Comparison of ENCODE assay signal across 29 cellular contexts in the genomic region with DNA sequence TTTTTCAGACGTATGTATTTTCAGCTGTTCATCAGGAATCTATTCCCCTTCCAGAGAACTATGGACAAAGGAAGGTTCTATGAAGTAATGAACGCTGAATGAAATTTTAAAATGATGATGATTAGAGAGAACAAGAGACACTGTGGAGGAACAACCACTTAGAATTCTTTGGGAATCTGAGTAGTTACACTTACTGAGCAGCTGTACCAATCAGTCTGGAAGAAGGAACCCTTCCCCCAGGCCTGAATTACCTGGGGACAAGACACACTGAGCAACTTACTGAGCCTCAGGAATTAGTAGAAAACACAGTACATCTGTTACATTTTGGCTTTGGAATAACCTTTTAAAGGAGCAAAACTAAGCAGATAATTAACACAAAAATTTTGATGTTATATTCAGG. TPM values are rescaled to one million over a fixed set of nuclear protein-coding genes. Genes with fewer than 3 reads are reported as not detected.
"Had no signal": no experiment of that assay in that cellular context is flagged by ENCODE, and none has a peak within 500 bp of the region (broad histone marks: within the 10 kb centered on the region; RNA-seq: fewer than 3 reads in every experiment).

No MANE protein-coding gene starts in this region.

- H3K36me3 Mint-ChIP-seq: activated naive CD4-positive, alpha-beta T cell treated with anti-CD3 and anti-CD28 coated beads, Interleukin-2, amount 50 U/mL, for 24 hours; WTC11 had no signal

- H3K9me3 Mint-ChIP-seq: activated naive CD4-positive, alpha-beta T cell treated with anti-CD3 and anti-CD28 coated beads, Interleukin-2, amount 50 U/mL, for 24 hours; T-helper 1 cell treated with Interleukin-12 subunit alpha and Interleukin-12 subunit beta and Interleukin-4 antibody, amounts not matched to agents 30 μg/mL and 1 μg/mL, for 36 hours; WTC11 had no signal

- H3K9me3 ChIP-seq: Peyer's patch, SJSA1 had no signal

- ATAC-seq: activated CD8-positive, alpha-beta T cell treated with anti-CD3 and anti-CD28 coated beads, Interleukin-2, amount 10 ng/mL, durations not matched to agents 7 days and 5 days; SK-N-SH treated with all-trans-retinoic acid at 6 μM for 48 hours; WTC11 had no signal

- H3K4me1 Mint-ChIP-seq: activated naive CD4-positive, alpha-beta T cell treated with anti-CD3 and anti-CD28 coated beads, Interleukin-2, amount 50 U/mL, for 24 hours; WTC11 had no signal

- H3K27ac ChIP-seq: Peyer's patch, RWPE1, SJSA1 had no signal

- H3K4me3 ChIP-seq: Peyer's patch, SJSA1 had no signal

- H3K4me1 ChIP-seq: Peyer's patch, SJSA1 had no signal

- H3K27me3 ChIP-seq: Peyer's patch, SJSA1 had no signal

- H3K4me3 Mint-ChIP-seq: activated CD8-positive, alpha-beta T cell treated with anti-CD3 and anti-CD28 coated beads, Interleukin-2, amount 10 ng/mL, durations not matched to agents 7 days and 5 days; activated naive CD4-positive, alpha-beta T cell treated with anti-CD3 and anti-CD28 coated beads, Interleukin-2, amount 50 U/mL, for 24 hours; T-helper 1 cell treated with Interleukin-12 subunit alpha and Interleukin-12 subunit beta and Interleukin-4 antibody, amounts not matched to agents 30 μg/mL and 1 μg/mL, for 36 hours; WTC11 had no signal

- H3K27me3 Mint-ChIP-seq: activated naive CD4-positive, alpha-beta T cell treated with anti-CD3 and anti-CD28 coated beads, Interleukin-2, amount 50 U/mL, for 24 hours had no signal

- DNase-seq: activated CD4-positive, alpha-beta T cell treated with anti-CD3 and anti-CD28 coated beads for 48 hours; activated CD4-positive, alpha-beta T cell treated with anti-CD3 and anti-CD28 coated beads, Interleukin-2, amount 50 U/mL, for 4 hours; activated CD4-positive, CD25-positive, alpha-beta regulatory T cell treated with anti-CD3 and anti-CD28 coated beads, Interleukin-2, amount 50 U/mL, for 72 hours; activated CD8-positive, alpha-beta memory T cell treated with anti-CD3 and anti-CD28 coated beads, Interleukin-2, amount 50 U/mL, for 48 hours; activated CD8-positive, alpha-beta T cell treated with anti-CD3 and anti-CD28 coated beads, Interleukin-2, amount 10 ng/mL, durations not matched to agents 7 days and 5 days; activated effector memory CD4-positive, alpha-beta T cell treated with Interleukin-2 at 50 U/mL for 16 hours; activated naive CD4-positive, alpha-beta T cell; activated T-cell treated with anti-CD3 and anti-CD28 coated beads, Interleukin-2, amount 50 U/mL, for 1 hour; aorta; central memory CD4-positive, alpha-beta T cell; KG1; MV-4-11; NCI-H1092 treated with DMSO at 0.1 percent for 48 hours; NCI-H1417 treated with DMSO at 0.1 percent for 48 hours; NCI-H1694; NCI-H2029 treated with DMSO at 0.1 percent for 48 hours; NCI-H345; NCI-H510A; NCI-H69; Peyer's patch; Right ventricle myocardium superior; SW 1271 had no signal

- H3K36me3 ChIP-seq: Peyer's patch, SJSA1 had no signal

- H3K27ac Mint-ChIP-seq: activated CD8-positive, alpha-beta T cell treated with anti-CD3 and anti-CD28 coated beads, Interleukin-2, amount 10 ng/mL, durations not matched to agents 7 days and 5 days; activated naive CD4-positive, alpha-beta T cell treated with anti-CD3 and anti-CD28 coated beads, Interleukin-2, amount 50 U/mL, for 24 hours; T-helper 1 cell treated with Interleukin-12 subunit alpha and Interleukin-12 subunit beta and Interleukin-4 antibody, amounts not matched to agents 30 μg/mL and 1 μg/mL, for 36 hours; WTC11 had no signal

RNA-seq across cellular contexts. Expression of a gene that starts 1.9 kb away (rescaled TPM):
- total RNA-seq: activated CD8-positive, alpha-beta T cell treated with anti-CD3 and anti-CD28 coated beads, Interleukin-2, amount 10 ng/mL, durations not matched to agents 7 days and 5 days; bronchial epithelial cell; Right ventricle myocardium superior; WTC11 had no signal
